In genomic region chr12:68331869-68332725, GRCh38 we compare ENCODE assay signal across 1 cellular context.
TF ChIP-seq lines count a peak whose summit lies in the region.

MDM1 (minus strand) TSS chr12:68332362; CDS start chr12:68332245, 117 bp downstream.

TF ChIP-seq in K562, 482 proteins besides CTCF, POLR2A, EP300 and RAD21 (continued from another document and continues in another):
- TF ChIP-seq HNRNPK (IDR thresholded peaks at IDR 0.05; ENCODE audit: low read depth, low read length, poor library complexity, severe bottlenecking) (no peak), MITF (IDR thresholded peaks at IDR 0.05) (no peak), ZBTB40 (IDR thresholded peaks at IDR 0.05) (no peak), ZBTB40 (CRISPR knock-in tag; IDR thresholded peaks at IDR 0.05) (no peak), PPARD (CRISPR knock-in tag; IDR thresholded peaks at IDR 0.05) (no peak), CAMTA2 (CRISPR knock-in tag; conservative IDR thresholded peaks at IDR 0.05) (no peak), JUND (IDR thresholded peaks at IDR 0.05; ENCODE audit: borderline replicate concordance, low read depth, low read length) (no peak), JUND (tag; IDR thresholded peaks at IDR 0.05; ENCODE audit: borderline replicate concordance, low read depth, low read length) (no peak), ILF3 (IDR thresholded peaks at IDR 0.05; ENCODE audit: borderline replicate concordance) (no peak), ZNF583 (CRISPR knock-in tag; IDR thresholded peaks at IDR 0.05) (no peak), HDAC6 (IDR thresholded peaks at IDR 0.05; ENCODE audit: low read depth, low read length) (no peak), ESRRB (CRISPR knock-in tag; IDR thresholded peaks at IDR 0.05; ENCODE audit: borderline replicate concordance) (no peak), ARHGAP35 (IDR thresholded peaks at IDR 0.05; ENCODE audit: partially characterized antibody) (no peak), HDAC1 (IDR thresholded peaks at IDR 0.05) (peak in 1 of 2 experiments; percentile 59; a peak in 1 of 4 replicates), U2AF1 (optimal IDR thresholded peaks at IDR 0.05; ENCODE audit: low read depth, low read length) (no peak), FUS (optimal IDR thresholded peaks at IDR 0.05; ENCODE audit: low read depth, low read length) (no peak), HNRNPH1 (optimal IDR thresholded peaks at IDR 0.05; ENCODE audit: low read depth, low read length) (no peak), ZC3H11A (IDR thresholded peaks at IDR 0.05; ENCODE audit: low read depth, low read length) (no peak), ZNF408 (CRISPR knock-in tag; IDR thresholded peaks at IDR 0.05; ENCODE audit: low read depth) (no peak), ZHX1 (conservative IDR thresholded peaks at IDR 0.05; ENCODE audit: low read length) (no peak), BDP1 (IDR thresholded peaks at IDR 0.05; ENCODE audit: insufficient read depth, insufficient read length) (no peak), XRCC4 (IDR thresholded peaks at IDR 0.05; ENCODE audit: extremely low read depth, insufficient read depth, insufficient read length) (no peak), E2F3 (CRISPR knock-in tag; IDR thresholded peaks at IDR 0.05) (no peak), TARDBP (IDR thresholded peaks at IDR 0.05) (no peak), CUX1 (CRISPR knock-in tag; IDR thresholded peaks at IDR 0.05) (no peak), JUN (IDR thresholded peaks at IDR 0.05; ENCODE audit: borderline replicate concordance, low read depth, low read length) (no peak), JUN (CRISPR knock-in tag; IDR thresholded peaks at IDR 0.05; ENCODE audit: borderline replicate concordance) (no peak), BCLAF1 (IDR thresholded peaks at IDR 0.05; ENCODE audit: borderline replicate concordance in 1 of 2, control insufficient read depth in 1 of 2, low read depth in 2 of 2, low read length in 1 of 2) (no peak), CHCHD3 (CRISPR knock-in tag; IDR thresholded peaks at IDR 0.05) (no peak), HBP1 (CRISPR knock-in tag; IDR thresholded peaks at IDR 0.05) (no peak), NFIX (CRISPR knock-in tag; IDR thresholded peaks at IDR 0.05; ENCODE audit: low read depth) (no peak), FOSL1 (tag; conservative IDR thresholded peaks at IDR 0.05) (no peak)
